12 cellular contexts compared by ENCODE assay signal in the genomic region with DNA sequence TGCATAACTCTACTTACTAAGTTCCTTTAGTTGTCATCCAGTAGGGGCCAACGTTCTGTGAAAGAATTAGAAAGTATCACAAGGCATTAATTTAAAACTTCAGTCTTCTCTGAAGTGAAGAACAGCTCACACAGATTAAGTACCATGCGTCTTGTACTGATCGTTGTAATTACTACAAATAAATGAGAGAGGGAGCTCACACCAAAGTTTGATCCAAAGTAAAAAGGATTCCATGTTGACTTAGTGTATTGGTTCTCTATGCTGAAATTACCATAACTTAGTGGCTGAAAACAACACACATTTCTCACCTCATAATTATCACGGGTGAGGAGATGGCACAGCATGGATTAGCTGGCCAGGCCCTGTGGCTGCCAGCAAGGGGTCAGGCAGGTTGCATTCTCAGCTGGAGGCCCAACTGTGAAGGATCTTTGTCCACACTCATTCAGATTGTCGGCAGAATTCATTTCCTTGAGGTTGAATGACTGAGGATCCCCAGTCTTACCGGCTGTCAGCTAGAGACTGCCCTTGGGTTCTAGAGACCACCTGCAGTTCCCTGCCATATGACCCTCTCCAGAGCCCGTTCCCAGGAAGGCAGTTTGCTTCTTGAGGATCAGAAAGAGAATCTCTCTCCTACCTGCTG.
A peak's percentile ranks its signal among the peaks of the same experiment; 100 is the strongest.
DNase-seq lines count a peak whose midpoint lies in the region; ATAC-seq and TF ChIP-seq lines count a peak whose summit lies in the region.
"Had no signal": no experiment of that assay in that cellular context is flagged by ENCODE, and none has a peak within 500 bp of the region (broad histone marks: within the 10 kb centered on the region; RNA-seq: fewer than 3 reads in every experiment).

No MANE protein-coding gene starts in this region.

- H3K9me3 ChIP-seq in A673 (ENCODE audit: low read depth, low read length, poor library complexity, severe bottlenecking) (no peaks in the 10 kb centered on the region), HCT116 (ENCODE audit: control insufficient read depth in 1 of 2, insufficient read depth in 1 of 2, low read depth in 1 of 2, low read length in 2 of 2) (no peaks in the 10 kb centered on the region), PC-3 (ENCODE audit: low read length) (no peaks in the 10 kb centered on the region), esophagus muscularis mucosa (no peaks in the 10 kb centered on the region)
- H3K9me3 ChIP-seq: gastrocnemius medialis had no signal

- H4K20me1 ChIP-seq in HCT116 (ENCODE audit: insufficient read depth), result no peaks in the 10 kb centered on the region
- no peaks in the 10 kb centered on the region for H4K20me1 ChIP-seq in PC-3 (ENCODE audit: low read length)

- no peaks in the 10 kb centered on the region for H3K36me3 ChIP-seq in A673 (ENCODE audit: insufficient read depth, low read length, poor library complexity, severe bottlenecking)
- H3K36me3 ChIP-seq in HCT116 (ENCODE audit: control insufficient read depth in 1 of 2, insufficient read depth in 2 of 2, low read length in 2 of 2), result no peaks in the 10 kb centered on the region
- H3K36me3 ChIP-seq in PC-3 (ENCODE audit: low read depth, low read length), result no peaks in the 10 kb centered on the region
- H3K36me3 ChIP-seq in esophagus muscularis mucosa, result no peaks in the 10 kb centered on the region
- H3K36me3 ChIP-seq: gastrocnemius medialis had no signal

- no peaks in the 10 kb centered on the region for H3F3A ChIP-seq in PC-3 (ENCODE audit: low read length, unreplicated experiment)

- H3K9me2 ChIP-seq in HCT116 (ENCODE audit: insufficient read depth), result no peaks in the 10 kb centered on the region
- H3K9me2 ChIP-seq in PC-3 (replicated peaks; ENCODE audit: low read length), result no peaks in the 10 kb centered on the region

- H3K9ac ChIP-seq in HCT116 (ENCODE audit: low read length), result no peak overlapping the region
- H3K9ac ChIP-seq in PC-3 (ENCODE audit: low read length), result no peak overlapping the region

- H3K27me3 ChIP-seq in A673 (replicated peaks; ENCODE audit: insufficient read depth, low read depth, low read length, poor library complexity) (peaks cover 21% of the 10 kb centered on the region), HCT116 (ENCODE audit: insufficient read depth, low read length) (0 out of 2 replicates have a peak, but pooled peaks cover 15% of the 10 kb centered on the region), PC-3 (ENCODE audit: low read length) (peaks cover 7% of the 10 kb centered on the region), esophagus muscularis mucosa (no peaks in the 10 kb centered on the region)
- H3K27me3 ChIP-seq: gastrocnemius medialis had no signal

- H3K4me1 ChIP-seq in A673 (ENCODE audit: insufficient read depth, low read length, poor library complexity, severe bottlenecking), result no peaks in the 10 kb centered on the region
- H3K4me1 ChIP-seq in HCT116 (ENCODE audit: control insufficient read depth in 1 of 2, insufficient read depth in 2 of 2, low read length in 2 of 2), result no peaks in the 10 kb centered on the region
- no peaks in the 10 kb centered on the region for H3K4me1 ChIP-seq in PC-3 (ENCODE audit: insufficient read depth, low read length)
- H3K4me1 ChIP-seq in esophagus muscularis mucosa, result peaks cover 0 to 10% (median 4%) of the 10 kb centered on the region in 4 donors
- H3K4me1 ChIP-seq: gastrocnemius medialis had no signal

- H2AFZ ChIP-seq in HCT116 (ENCODE audit: low read depth, low read length, poor library complexity, severe bottlenecking) (no peak overlapping the region), PC-3 (ENCODE audit: low read length) (no peak overlapping the region)

- POLR2A ChIA-PET in A673 (lab: Charles Lee; ENCODE audit: low non-redundant PET), result no interaction called here
- POLR2A ChIA-PET in HCT116 (lab: Charles Lee), result no interaction called here
- POLR2A ChIA-PET in PC-3 (lab: Charles Lee; ENCODE audit: unreplicated experiment), result no interaction called here

- DNase-seq in A673 (ENCODE audit: low spot score) (peak; percentile 32), HCT116 (ENCODE audit: low read depth, low spot score) (peak; percentile 7), PC-3 (peak; percentile 12), esophagus muscularis mucosa (ENCODE audit: extremely low spot score) (no peak), GM20000 (ENCODE audit: low spot score) (no peak), GF-D8 (lab: John Stamatoyannopoulos, UW) (no peak), COLO829 (ENCODE audit: low spot score) (no peak)
- DNase-seq: activated CD8-positive, alpha-beta memory T cell treated with anti-CD3 and anti-CD28 coated beads, Interleukin-2, amount 50 U/mL, for 48 hours; CD4-positive, alpha-beta T cell; gastrocnemius medialis; NCI-H2029 had no signal

- H3K79me2 ChIP-seq in HCT116 (ENCODE audit: insufficient read depth, low read length) (no peaks in the 10 kb centered on the region), PC-3 (ENCODE audit: low read length) (no peaks in the 10 kb centered on the region)

- BruUV-seq in A673 (replicated peaks; lab: Mats Ljungman, UMichigan) (no TSS peak), HCT116 (replicated peaks; lab: Mats Ljungman, UMichigan) (no TSS peak), PC-3 (replicated peaks; lab: Mats Ljungman, UMichigan) (no TSS peak)

- TF ChIP-seq EP300 in esophagus muscularis mucosa (IDR thresholded peaks at IDR 0.05), result no peak

- TF ChIP-seq POLR2A in HCT116 (IDR thresholded peaks at IDR 0.05; ENCODE audit: borderline replicate concordance, extremely low read depth, insufficient read depth, insufficient read length) (no peak), esophagus muscularis mucosa (IDR thresholded peaks at IDR 0.05; ENCODE audit: low read depth) (no peak)

- H3K4me2 ChIP-seq in HCT116 (ENCODE audit: low read length), result no peak overlapping the region
- H3K4me2 ChIP-seq in PC-3 (ENCODE audit: low read length), result no peak overlapping the region

- no peak overlapping the region for H3K4me3 ChIP-seq in A673 (ENCODE audit: low read depth, low read length, poor library complexity, severe bottlenecking)
- no peak overlapping the region for H3K4me3 ChIP-seq in HCT116 (replicated peaks in 1 of 2; ENCODE audit: low read depth in 1 of 2, low read length in 2 of 2)
- no peak overlapping the region for H3K4me3 ChIP-seq in PC-3 (ENCODE audit: low read length)
- H3K4me3 ChIP-seq in esophagus muscularis mucosa, result no peak overlapping the region
- H3K4me3 ChIP-seq: gastrocnemius medialis had no signal

- peak; percentile 41; the same call in 1 of the 2 replicates for TF ChIP-seq RAD21 in HCT116 (IDR thresholded peaks at IDR 0.05; ENCODE audit: low read depth)

- RAD21 ChIA-PET in HCT116 (lab: Charles Lee; ENCODE audit: low non-redundant PET in 1 of 2, low total read pairs in 2 of 2, uncharacterized antibody in 2 of 2, unreplicated experiment in 2 of 2), result no interaction called here

- CTCF ChIA-PET in A673 (lab: Charles Lee) (interaction anchor here (1.1 kb wide), 1 partner anchor 767 kb away, joined by 8 read pairs; no protein-coding TSS in a partner anchor), HCT116 (lab: Charles Lee) (interaction anchor here (0.7 to 2.8 kb wide), 5 partner anchors 70 to 1386 kb away, joined by 3 to 26 read pairs (median 4); no protein-coding TSS in a partner anchor), PC-3 (lab: Charles Lee) (interaction anchor here (0.6 kb wide), 1 partner anchor 70 kb away, joined by 3 read pairs; no protein-coding TSS in a partner anchor)

- H3K27ac ChIP-seq in A673 (ENCODE audit: low read depth, low read length, poor library complexity, severe bottlenecking) (no peak overlapping the region), HCT116 (ENCODE audit: low read depth, low read length) (no peak overlapping the region), PC-3 (ENCODE audit: low read length) (no peak overlapping the region), esophagus muscularis mucosa (replicated peaks in 1 of 4) (no peak overlapping the region)
- H3K27ac ChIP-seq: gastrocnemius medialis had no signal

- WGBS in esophagus muscularis mucosa, result 66% methylated on average over 7 of the region's 7 CpGs

- intact Hi-C loops in A673 (cut with micrococcal nuclease; ENCODE audit: unreplicated experiment) (loop anchor here (5.0 to 10.0 kb wide), 2 partner anchors 212 to 625 kb away; no protein-coding TSS in a partner anchor), HCT116 (cut with micrococcal nuclease) (no loop called here), PC-3 (cut with micrococcal nuclease) (no loop called here), esophagus muscularis mucosa (cut with DNase I) (no loop called here)

- TF ChIP-seq CTCF in A673 (conservative IDR thresholded peaks at IDR 0.05; ENCODE audit: low read depth, low read length) (peak; percentile 48), HCT116 (IDR thresholded peaks at IDR 0.05 in 2 of 3, conservative IDR thresholded peaks at IDR 0.05 in 1 of 3; ENCODE audit: borderline replicate concordance in 1 of 3, insufficient read depth in 1 of 3, low read depth in 2 of 3, low read length in 2 of 3) (peak in 1 of 3 experiments; percentile 22; a peak in 1 of 6 replicates), PC-3 (conservative IDR thresholded peaks at IDR 0.05; ENCODE audit: low read depth, low read length) (peak; percentile 25; the same call in 1 of the 2 replicates), esophagus muscularis mucosa (IDR thresholded peaks at IDR 0.05) (peak in 2 of 3 experiments; percentile 7 to 31), GM20000 (IDR thresholded peaks at IDR 0.05; ENCODE audit: extremely low read depth, missing control alignments) (no peak)

- ATAC-seq in HCT116 (peak; percentile 60), PC-3 (no peak), GM19035 (IDR thresholded peaks at IDR 0.05; ENCODE audit: unreplicated experiment) (no peak)
- ATAC-seq: gastrocnemius medialis had no signal

TF ChIP-seq in HCT116, 20 proteins besides CTCF, POLR2A, EP300 and RAD21 (continues in another document):
- TF ChIP-seq ZBTB33 (IDR thresholded peaks at IDR 0.05; ENCODE audit: extremely low read depth, insufficient replicate concordance, low read length) (no peak), EZH2 (IDR thresholded peaks at IDR 0.05) (no peak), SRF (IDR thresholded peaks at IDR 0.05; ENCODE audit: low read depth) (no peak)

Comparison
In these comparisons a context has a peak if more than half of its experiments do, and no peak if none do; other contexts are left out.
1. DNase-seq: peak in A673 (single experiment), HCT116 (single experiment) and PC-3 (single experiment); none in esophagus muscularis mucosa (single experiment), GM20000 (single experiment), GF-D8 (single experiment) and COLO829 (single experiment).